Comparison of ENCODE assay signal across 35 cellular contexts in genomic region chr3:54835701-54836100, GRCh38.
"Had no signal": no experiment of that assay in that cellular context is flagged by ENCODE, and none has a peak within 500 bp of the region (broad histone marks: within the 10 kb centered on the region; RNA-seq: fewer than 3 reads in every experiment).

No MANE protein-coding gene starts in this region.

- H3K9me3 Mint-ChIP-seq: activated CD4-positive, alpha-beta T cell treated with anti-CD3 and anti-CD28 coated beads, Interleukin-2, amount 10 ng/mL, durations not matched to agents 24 days and 14 days; activated naive CD4-positive, alpha-beta T cell treated with anti-CD3 and anti-CD28 coated beads for 36 hours; activated naive CD4-positive, alpha-beta T cell treated with anti-CD3 and anti-CD28 coated beads, Interleukin-2, amount 50 U/mL, for 24 hours; activated naive CD8-positive, alpha-beta T cell treated with anti-CD3 and anti-CD28 coated beads, Interleukin-2, amount 50 U/mL, for 24 hours; activated T-helper 1 cell treated with anti-CD3 and anti-CD28 coated beads, Interleukin-12 subunit alpha, Interleukin-12 subunit beta, Interleukin-2, Interleukin-4 antibody, amounts not matched to agents 30 ng/mL and 10 ng/mL and 1 ng/mL, durations not matched to agents 14 hours and 24 hours and 36 hours; activated T-helper 2 cell treated with anti-CD3 and anti-CD28 coated beads, Interferon-gamma antibody, Interleukin-2, Interleukin-4, amounts not matched to agents 10 μg/mL and 5 μg/mL and 100 μg/mL, durations not matched to agents 14 hours and 24 hours and 36 hours; effector memory CD8-positive, alpha-beta T cell had no signal

- H3K4me1 ChIP-seq: adrenal gland, body of pancreas, esophagus muscularis mucosa, foreskin keratinocyte, gastrocnemius medialis, heart left ventricle had no signal

- DNase-seq: activated CD4-positive, alpha-beta memory T cell treated with anti-CD3 and anti-CD28 coated beads for 36 hours; activated CD4-positive, alpha-beta T cell treated with anti-CD3 and anti-CD28 coated beads for 36 hours; activated CD4-positive, alpha-beta T cell treated with anti-CD3 and anti-CD28 coated beads, Interleukin-2, amount 10 ng/mL, durations not matched to agents 24 days and 14 days; activated CD4-positive, CD25-positive, alpha-beta regulatory T cell; activated CD4-positive, CD25-positive, alpha-beta regulatory T cell treated with anti-CD3 and anti-CD28 coated beads, Interleukin-2, amount 50 U/mL, for 72 hours; activated CD8-positive, alpha-beta memory T cell treated with anti-CD3 and anti-CD28 coated beads, Interleukin-2, amount 10 ng/mL, durations not matched to agents 7 days and 5 days; activated CD8-positive, alpha-beta memory T cell treated with anti-CD3 and anti-CD28 coated beads, Interleukin-2, amount 50 U/mL, for 4 hours; activated CD8-positive, alpha-beta T cell treated with anti-CD3 and anti-CD28 coated beads, Interleukin-2, amount 10 ng/mL, durations not matched to agents 7 days and 5 days; activated effector memory CD4-positive, alpha-beta T cell treated with anti-CD3 and anti-CD28 coated beads, Interleukin-2, amount 50 U/mL, for 16 hours; activated naive CD4-positive, alpha-beta T cell treated with anti-CD3 and anti-CD28 coated beads for 36 hours; activated naive CD8-positive, alpha-beta T cell treated with anti-CD3 and anti-CD28 coated beads for 36 hours; activated naive CD8-positive, alpha-beta T cell treated with anti-CD3 and anti-CD28 coated beads, Interleukin-2, amount 50 U/mL, for 24 hours; activated T-cell treated with anti-CD3 and anti-CD28 coated beads, Interleukin-2, amount 50 U/mL, for 1 hour; activated T-cell treated with anti-CD3 and anti-CD28 coated beads, Interleukin-2, amount 50 U/mL, for 48 hours; adrenal gland; amygdala; aorta; body of pancreas; central memory CD4-positive, alpha-beta T cell; cortex of kidney; dermis blood vessel endothelial cell; effector CD4-positive, alpha-beta T cell; effector memory CD8-positive, alpha-beta T cell; erythroblast; foreskin keratinocyte; gastrocnemius medialis; glutamatergic neuron; heart left ventricle; T-helper 2 cell had no signal

- H3K4me3 Mint-ChIP-seq: activated CD4-positive, alpha-beta memory T cell treated with anti-CD3 and anti-CD28 coated beads for 36 hours; activated CD4-positive, alpha-beta T cell treated with anti-CD3 and anti-CD28 coated beads for 36 hours; activated CD4-positive, alpha-beta T cell treated with anti-CD3 and anti-CD28 coated beads, Interleukin-2, amount 10 ng/mL, durations not matched to agents 24 days and 14 days; activated CD8-positive, alpha-beta memory T cell treated with anti-CD3 and anti-CD28 coated beads, Interleukin-2, amount 10 ng/mL, durations not matched to agents 7 days and 5 days; activated CD8-positive, alpha-beta T cell treated with anti-CD3 and anti-CD28 coated beads, Interleukin-2, amount 10 ng/mL, durations not matched to agents 7 days and 5 days; activated naive CD4-positive, alpha-beta T cell treated with anti-CD3 and anti-CD28 coated beads for 36 hours; activated naive CD4-positive, alpha-beta T cell treated with anti-CD3 and anti-CD28 coated beads, Interleukin-2, amount 50 U/mL, for 24 hours; activated naive CD8-positive, alpha-beta T cell treated with anti-CD3 and anti-CD28 coated beads for 36 hours; activated naive CD8-positive, alpha-beta T cell treated with anti-CD3 and anti-CD28 coated beads, Interleukin-2, amount 50 U/mL, for 24 hours; activated T-helper 1 cell treated with anti-CD3 and anti-CD28 coated beads, Interleukin-12 subunit alpha, Interleukin-12 subunit beta, Interleukin-2, Interleukin-4 antibody, amounts not matched to agents 30 ng/mL and 10 ng/mL and 1 ng/mL, durations not matched to agents 14 hours and 24 hours and 36 hours; effector memory CD8-positive, alpha-beta T cell had no signal

- ATAC-seq: activated CD4-positive, alpha-beta T cell treated with anti-CD3 and anti-CD28 coated beads for 36 hours; activated CD8-positive, alpha-beta memory T cell treated with anti-CD3 and anti-CD28 coated beads, Interleukin-2, amount 10 ng/mL, durations not matched to agents 7 days and 5 days; activated CD8-positive, alpha-beta T cell treated with anti-CD3 and anti-CD28 coated beads, Interleukin-2, amount 10 ng/mL, durations not matched to agents 7 days and 5 days; activated naive CD8-positive, alpha-beta T cell treated with anti-CD3 and anti-CD28 coated beads, Interleukin-2, amount 50 U/mL, for 24 hours; body of pancreas; effector memory CD8-positive, alpha-beta T cell; foreskin keratinocyte; gastrocnemius medialis; heart left ventricle had no signal

- H3K36me3 Mint-ChIP-seq: activated CD4-positive, alpha-beta memory T cell treated with anti-CD3 and anti-CD28 coated beads for 36 hours; activated CD8-positive, alpha-beta memory T cell treated with anti-CD3 and anti-CD28 coated beads, Interleukin-2, amount 10 ng/mL, durations not matched to agents 7 days and 5 days; activated naive CD4-positive, alpha-beta T cell treated with anti-CD3 and anti-CD28 coated beads, Interleukin-2, amount 50 U/mL, for 24 hours; activated naive CD8-positive, alpha-beta T cell treated with anti-CD3 and anti-CD28 coated beads for 36 hours had no signal

- H3K4me1 Mint-ChIP-seq: activated CD4-positive, alpha-beta T cell treated with anti-CD3 and anti-CD28 coated beads for 36 hours; activated CD4-positive, alpha-beta T cell treated with anti-CD3 and anti-CD28 coated beads, Interleukin-2, amount 10 ng/mL, durations not matched to agents 24 days and 14 days; activated CD8-positive, alpha-beta memory T cell treated with anti-CD3 and anti-CD28 coated beads, Interleukin-2, amount 10 ng/mL, durations not matched to agents 7 days and 5 days; activated naive CD4-positive, alpha-beta T cell treated with anti-CD3 and anti-CD28 coated beads, Interleukin-2, amount 50 U/mL, for 24 hours; activated naive CD8-positive, alpha-beta T cell treated with anti-CD3 and anti-CD28 coated beads for 36 hours; activated naive CD8-positive, alpha-beta T cell treated with anti-CD3 and anti-CD28 coated beads, Interleukin-2, amount 50 U/mL, for 24 hours had no signal

- H3K4me3 ChIP-seq: adrenal gland, body of pancreas, cardiac muscle cell, esophagus muscularis mucosa, gastrocnemius medialis, heart left ventricle had no signal

- FAIRE-seq: colon had no signal

- H3K36me3 ChIP-seq: adrenal gland, cardiac muscle cell, esophagus muscularis mucosa, gastrocnemius medialis, heart left ventricle had no signal

- H3K27me3 Mint-ChIP-seq: activated CD4-positive, alpha-beta memory T cell treated with anti-CD3 and anti-CD28 coated beads for 36 hours; activated CD4-positive, alpha-beta T cell treated with anti-CD3 and anti-CD28 coated beads for 36 hours; activated CD4-positive, alpha-beta T cell treated with anti-CD3 and anti-CD28 coated beads, Interleukin-2, amount 10 ng/mL, durations not matched to agents 24 days and 14 days; activated CD8-positive, alpha-beta memory T cell treated with anti-CD3 and anti-CD28 coated beads, Interleukin-2, amount 10 ng/mL, durations not matched to agents 7 days and 5 days; activated naive CD4-positive, alpha-beta T cell treated with anti-CD3 and anti-CD28 coated beads, Interleukin-2, amount 50 U/mL, for 24 hours; activated naive CD8-positive, alpha-beta T cell treated with anti-CD3 and anti-CD28 coated beads, Interleukin-2, amount 50 U/mL, for 24 hours; effector memory CD8-positive, alpha-beta T cell had no signal

- H3K27ac ChIP-seq: adrenal gland, body of pancreas, cardiac muscle cell, esophagus muscularis mucosa, foreskin keratinocyte, gastrocnemius medialis, heart left ventricle had no signal

- H3K27ac Mint-ChIP-seq: activated CD4-positive, alpha-beta memory T cell treated with anti-CD3 and anti-CD28 coated beads for 36 hours; activated CD4-positive, alpha-beta T cell treated with anti-CD3 and anti-CD28 coated beads for 36 hours; activated CD4-positive, alpha-beta T cell treated with anti-CD3 and anti-CD28 coated beads, Interleukin-2, amount 10 ng/mL, durations not matched to agents 24 days and 14 days; activated CD8-positive, alpha-beta memory T cell treated with anti-CD3 and anti-CD28 coated beads, Interleukin-2, amount 10 ng/mL, durations not matched to agents 7 days and 5 days; activated CD8-positive, alpha-beta T cell treated with anti-CD3 and anti-CD28 coated beads, Interleukin-2, amount 10 ng/mL, durations not matched to agents 7 days and 5 days; activated naive CD4-positive, alpha-beta T cell treated with anti-CD3 and anti-CD28 coated beads for 36 hours; activated naive CD4-positive, alpha-beta T cell treated with anti-CD3 and anti-CD28 coated beads, Interleukin-2, amount 50 U/mL, for 24 hours; activated naive CD8-positive, alpha-beta T cell treated with anti-CD3 and anti-CD28 coated beads for 36 hours; activated naive CD8-positive, alpha-beta T cell treated with anti-CD3 and anti-CD28 coated beads, Interleukin-2, amount 50 U/mL, for 24 hours; activated T-helper 1 cell treated with anti-CD3 and anti-CD28 coated beads, Interleukin-12 subunit alpha, Interleukin-12 subunit beta, Interleukin-2, Interleukin-4 antibody, amounts not matched to agents 30 ng/mL and 10 ng/mL and 1 ng/mL, durations not matched to agents 14 hours and 24 hours and 36 hours; activated T-helper 2 cell treated with anti-CD3 and anti-CD28 coated beads, Interferon-gamma antibody, Interleukin-2, Interleukin-4, amounts not matched to agents 10 μg/mL and 5 μg/mL and 100 μg/mL, durations not matched to agents 14 hours and 24 hours and 36 hours; effector memory CD8-positive, alpha-beta T cell had no signal

- H3K27me3 ChIP-seq: adrenal gland, body of pancreas, cardiac muscle cell, esophagus muscularis mucosa, foreskin keratinocyte, gastrocnemius medialis, heart left ventricle had no signal
